8 cellular contexts compared by ENCODE assay signal in the genomic region with DNA sequence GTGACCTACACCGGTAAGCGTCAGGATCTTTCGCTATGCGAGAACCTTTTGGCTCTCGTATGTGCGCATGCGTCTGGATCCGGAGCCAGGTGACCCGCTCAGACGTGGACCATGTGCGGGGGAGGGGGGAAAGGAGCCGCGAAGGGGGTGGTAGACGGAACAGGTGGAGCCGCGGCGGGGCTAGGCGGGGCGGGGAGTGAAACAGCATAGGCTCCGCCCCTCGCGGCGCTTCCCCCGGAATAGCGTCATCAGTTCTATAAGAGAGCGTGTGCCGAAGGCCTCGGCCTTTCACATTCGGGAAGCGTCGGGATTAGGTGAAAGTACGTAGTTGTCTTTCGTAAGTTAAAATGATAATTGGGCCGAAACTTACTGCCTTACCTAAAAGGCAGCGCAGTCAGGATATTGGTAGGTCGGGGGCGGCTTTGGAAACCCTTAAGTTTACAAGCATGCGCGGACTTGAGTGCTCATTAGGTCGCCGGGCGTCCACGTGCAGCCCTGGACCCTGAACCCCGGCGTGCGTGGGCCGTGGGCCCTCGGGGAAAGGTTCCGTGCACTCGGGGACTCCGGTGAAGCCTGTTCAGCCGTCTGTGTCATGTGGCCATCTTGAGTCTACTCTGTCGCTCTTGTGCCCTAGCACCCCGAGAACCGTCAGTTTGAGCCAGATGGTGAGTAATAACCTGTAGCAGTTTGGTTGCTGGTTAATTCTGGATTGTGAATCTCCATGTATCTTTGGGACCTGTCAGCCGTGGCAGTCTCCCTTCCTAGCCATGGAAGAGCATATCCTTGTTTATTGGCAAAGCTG.
DNase-seq lines count a peak whose midpoint lies in the region; TF ChIP-seq lines count a peak whose summit lies in the region.

No MANE protein-coding gene starts in this region.

- no peak for TF ChIP-seq RAD21 in neural cell (conservative IDR thresholded peaks at IDR 0.05)

- H3K36me3 ChIP-seq in HAP-1 (replicated peaks), result peaks cover 33% of the 10 kb centered on the region
- peaks cover 36% of the 10 kb centered on the region for H3K36me3 ChIP-seq in MG63
- H3K36me3 ChIP-seq in neural cell (ENCODE audit: insufficient read depth, low read length), result no peaks in the 10 kb centered on the region
- H3K36me3 ChIP-seq in stomach, result peaks cover 0 to 25% (median 7%) of the 10 kb centered on the region in 4 donors

- no peaks in the 10 kb centered on the region for H4K20me1 ChIP-seq in neural cell (ENCODE audit: insufficient read depth)

- peak in 2 of 4 donors; percentile 55 to 84 for TF ChIP-seq POLR2A in stomach (IDR thresholded peaks at IDR 0.05)

- H3K27ac ChIP-seq in neural cell (ENCODE audit: low read length) (peak overlapping the region; percentile 22), stomach (peak overlapping the region; percentile 93 to 98 (median 96))

- H3K9ac ChIP-seq in neural cell (ENCODE audit: low read length), result peak overlapping the region; percentile 61

- H3K4me2 ChIP-seq in neural cell (ENCODE audit: low read length), result peak overlapping the region; percentile 6

- H3F3A ChIP-seq in neural cell (ENCODE audit: insufficient read depth, low read length, poor library complexity, severe bottlenecking), result no peaks in the 10 kb centered on the region

- TF ChIP-seq CTCF in fibroblast of villous mesenchyme (IDR thresholded peaks at IDR 0.05; ENCODE audit: insufficient read depth, low read depth, low read length) (no peak), neural cell (IDR thresholded peaks at IDR 0.05; ENCODE audit: poor library complexity, severe bottlenecking) (no peak), stomach (IDR thresholded peaks at IDR 0.05) (no peak)

- H2AFZ ChIP-seq in neural cell (ENCODE audit: low read depth, low read length), result peak overlapping the region; percentile 43

- WGBS in stomach, 5 donors, result 0 to 1% (median 0%) methylated on average over 52 to 56 of the region's 56 CpGs

- H3K79me2 ChIP-seq in neural cell (replicated peaks; ENCODE audit: insufficient read depth, low read length), result no peaks in the 10 kb centered on the region

- no peaks in the 10 kb centered on the region for H3K27me3 ChIP-seq in HAP-1 (ENCODE audit: low read depth)
- H3K27me3 ChIP-seq in MG63, result no peaks in the 10 kb centered on the region
- H3K27me3 ChIP-seq in neural cell (ENCODE audit: insufficient read depth, low read depth, low read length), result no peaks in the 10 kb centered on the region
- H3K27me3 ChIP-seq in stomach, result no peaks in the 10 kb centered on the region

- no peaks in the 10 kb centered on the region for H3K9me3 ChIP-seq in HAP-1
- H3K9me3 ChIP-seq in MG63, result no peaks in the 10 kb centered on the region
- no peaks in the 10 kb centered on the region for H3K9me3 ChIP-seq in neural cell (ENCODE audit: low read length)
- H3K9me3 ChIP-seq in stomach, result no peaks in the 10 kb centered on the region

- TF ChIP-seq EP300 in neural cell (conservative IDR thresholded peaks at IDR 0.05; ENCODE audit: poor library complexity, severe bottlenecking) (no peak), stomach (IDR thresholded peaks at IDR 0.05) (no peak)

- intact Hi-C loops in stomach (cut with DNase I; ENCODE audit: low total_unique reads), result no loop called here

- peak; percentile 98 for DNase-seq in G401 (ENCODE audit: low spot score)
- peak; percentile 96 to 99 for DNase-seq in HAP-1 (ENCODE audit: low spot score in 2 of 2)
- peak; percentile 93 for DNase-seq in MG63
- peak; percentile 75 to 80 for DNase-seq in SHP77 (lab: John Stamatoyannopoulos, UW)
- DNase-seq in activated gamma-delta T cell (lab: John Stamatoyannopoulos, UW), result peak; percentile 89
- peak; percentile 91 for DNase-seq in fibroblast of villous mesenchyme (ENCODE audit: low read depth)
- DNase-seq in stomach, result peak; percentile 99

- in situ Hi-C loops in G401 (cut with HindIII; ENCODE audit: low sequenced_read_pairs) (no loop called here), HAP-1 (cut with MboI; ENCODE audit: low sequenced_read_pairs) (no loop called here)

- H3K4me3 ChIP-seq in HAP-1 (peak overlapping the region; percentile 95), MG63 (peak overlapping the region; percentile 79), fibroblast of villous mesenchyme (ENCODE audit: low read depth, low read length) (peak overlapping the region; percentile 87), neural cell (ENCODE audit: low read length) (peak overlapping the region; percentile 74), stomach (peak overlapping the region; percentile 67 to 85 (median 80))

- no peaks in the 10 kb centered on the region for H3K9me2 ChIP-seq in neural cell (ENCODE audit: insufficient read depth, low read length)

- H3K4me1 ChIP-seq in HAP-1, result peaks cover 35% of the 10 kb centered on the region
- H3K4me1 ChIP-seq in stomach, result peaks cover 11 to 47% (median 32%) of the 10 kb centered on the region in 4 donors

TF ChIP-seq in neural cell, 6 proteins besides CTCF, POLR2A, EP300 and RAD21:
- TF ChIP-seq, protein P1, sequence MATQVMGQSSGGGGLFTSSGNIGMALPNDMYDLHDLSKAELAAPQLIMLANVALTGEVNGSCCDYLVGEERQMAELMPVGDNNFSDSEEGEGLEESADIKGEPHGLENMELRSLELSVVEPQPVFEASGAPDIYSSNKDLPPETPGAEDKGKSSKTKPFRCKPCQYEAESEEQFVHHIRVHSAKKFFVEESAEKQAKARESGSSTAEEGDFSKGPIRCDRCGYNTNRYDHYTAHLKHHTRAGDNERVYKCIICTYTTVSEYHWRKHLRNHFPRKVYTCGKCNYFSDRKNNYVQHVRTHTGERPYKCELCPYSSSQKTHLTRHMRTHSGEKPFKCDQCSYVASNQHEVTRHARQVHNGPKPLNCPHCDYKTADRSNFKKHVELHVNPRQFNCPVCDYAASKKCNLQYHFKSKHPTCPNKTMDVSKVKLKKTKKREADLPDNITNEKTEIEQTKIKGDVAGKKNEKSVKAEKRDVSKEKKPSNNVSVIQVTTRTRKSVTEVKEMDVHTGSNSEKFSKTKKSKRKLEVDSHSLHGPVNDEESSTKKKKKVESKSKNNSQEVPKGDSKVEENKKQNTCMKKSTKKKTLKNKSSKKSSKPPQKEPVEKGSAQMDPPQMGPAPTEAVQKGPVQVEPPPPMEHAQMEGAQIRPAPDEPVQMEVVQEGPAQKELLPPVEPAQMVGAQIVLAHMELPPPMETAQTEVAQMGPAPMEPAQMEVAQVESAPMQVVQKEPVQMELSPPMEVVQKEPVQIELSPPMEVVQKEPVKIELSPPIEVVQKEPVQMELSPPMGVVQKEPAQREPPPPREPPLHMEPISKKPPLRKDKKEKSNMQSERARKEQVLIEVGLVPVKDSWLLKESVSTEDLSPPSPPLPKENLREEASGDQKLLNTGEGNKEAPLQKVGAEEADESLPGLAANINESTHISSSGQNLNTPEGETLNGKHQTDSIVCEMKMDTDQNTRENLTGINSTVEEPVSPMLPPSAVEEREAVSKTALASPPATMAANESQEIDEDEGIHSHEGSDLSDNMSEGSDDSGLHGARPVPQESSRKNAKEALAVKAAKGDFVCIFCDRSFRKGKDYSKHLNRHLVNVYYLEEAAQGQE (IDR thresholded peaks at IDR 0.05; ENCODE audit: borderline replicate concordance), result peak; percentile 47
- TF ChIP-seq TAF1 (IDR thresholded peaks at IDR 0.05; ENCODE audit: low read depth) (no peak), POLR2AphosphoS5 (IDR thresholded peaks at IDR 0.05) (peak; percentile 33), EZH2 (IDR thresholded peaks at IDR 0.05; ENCODE audit: borderline replicate concordance, insufficient read depth, low read length, poor library complexity, severe bottlenecking) (no peak), SMC3 (conservative IDR thresholded peaks at IDR 0.05; ENCODE audit: poor library complexity) (no peak), MXI1 (conservative IDR thresholded peaks at IDR 0.05; ENCODE audit: poor library complexity, severe bottlenecking) (peak; percentile 89)

Comparison
In these comparisons a context has a peak if more than half of its experiments do, and no peak if none do; other contexts are left out.
1. Peak in every context shown above with its lines: DNase-seq, H3K4me3 ChIP-seq and H3K27ac ChIP-seq.